ENCODE assay signal across 21 cellular contexts in genomic region chr9:671997-672396, GRCh38.
"Had no signal": no experiment of that assay in that cellular context is flagged by ENCODE, and none has a peak within 500 bp of the region (broad histone marks: within the 10 kb centered on the region; RNA-seq: fewer than 3 reads in every experiment).

No MANE protein-coding gene starts in this region.

- H3K27ac Mint-ChIP-seq: dendritic cell treated with granulocyte-macrophage colony-stimulating factor and Interleukin-4, amounts not matched to agents 40 ng/mL and 50 ng/mL, for 4 days; naive thymus-derived CD4-positive, alpha-beta T cell; nephron progenitor cell had no signal

- H3K36me3 ChIP-seq: gastroesophageal sphincter, left ventricle myocardium inferior, lower lobe of right lung, neutrophil, right atrium auricular region, sigmoid colon, stomach, thoracic aorta, transverse colon had no signal

- DNase-seq: glutamatergic neuron; islet precursor cell; left ventricle myocardium inferior; lower lobe of right lung; mesenchymal stem cell; midbrain; naive thymus-derived CD4-positive, alpha-beta T cell; nephron progenitor cell; posterior cingulate gyrus; sigmoid colon; stimulated activated CD4-positive, alpha-beta T cell treated with anti-CD3 and anti-CD28 coated beads, Interleukin-12 subunit alpha, Interleukin-12 subunit beta, amount 100 ng/mL, for 4 hours; stimulated activated naive CD4-positive, alpha-beta T cell; stomach; substantia nigra; transverse colon had no signal

- H3K27ac ChIP-seq: gastroesophageal sphincter, left ventricle myocardium inferior, lower lobe of right lung, neutrophil, right atrium auricular region, stomach, thoracic aorta, transverse colon had no signal

- H3K27me3 ChIP-seq: gastroesophageal sphincter, neutrophil, right atrium auricular region, sigmoid colon, stomach, transverse colon had no signal

- ATAC-seq: gastroesophageal sphincter; naive thymus-derived CD4-positive, alpha-beta T cell had no signal

- H3K27me3 Mint-ChIP-seq: dendritic cell treated with granulocyte-macrophage colony-stimulating factor and Interleukin-4, amounts not matched to agents 40 ng/mL and 50 ng/mL, for 4 days had no signal

- H3K4me3 ChIP-seq: gastroesophageal sphincter, left ventricle myocardium inferior, lower lobe of right lung, right atrium auricular region, sigmoid colon, skin epidermis, stomach, thoracic aorta, transverse colon had no signal

- H3K4me3 Mint-ChIP-seq: dendritic cell treated with granulocyte-macrophage colony-stimulating factor and Interleukin-4, amounts not matched to agents 40 ng/mL and 50 ng/mL, for 4 days; naive thymus-derived CD4-positive, alpha-beta T cell; nephron progenitor cell had no signal

- H3K9me3 ChIP-seq: neutrophil had no signal
